ENCODE assay signal across 7 cellular contexts in genomic region chr19:6730153-6730804, GRCh38. TPM values are rescaled to one million over a fixed set of nuclear protein-coding genes. Genes with fewer than 3 reads are reported as not detected.
DNase-seq lines count a peak whose midpoint lies in the region; ATAC-seq lines count a peak whose summit lies in the region.

No MANE protein-coding gene starts in this region.

- H3K4me1 Mint-ChIP-seq in stimulated activated naive B cell treated with anti-CD40 and anti-IgM and Interleukin-4, amounts not matched to agents 10 μg/mL and 1 μg/mL and 100 μg/mL, for 72 hours = peaks cover 19 to 31% of the 10 kb centered on the region in 2 donors

- H3K27ac Mint-ChIP-seq in stimulated activated naive B cell treated with anti-CD40 and anti-IgM and Interleukin-4, amounts not matched to agents 10 μg/mL and 1 μg/mL and 100 μg/mL, for 72 hours = no peak overlapping the region

- intact Hi-C loops in left colon (cut with DNase I, micrococcal nuclease) = no loop called here

- no peak overlapping the region for H3K4me3 Mint-ChIP-seq in stimulated activated naive B cell treated with anti-CD40 and anti-IgM and Interleukin-4, amounts not matched to agents 10 μg/mL and 1 μg/mL and 100 μg/mL, for 72 hours

- peak; percentile 92 for ATAC-seq in left colon
- peak; percentile 50 to 54 for ATAC-seq in stimulated activated naive B cell treated with anti-CD40 and anti-IgM and Interleukin-4, amounts not matched to agents 10 μg/mL and 1 μg/mL and 100 μg/mL, for 72 hours (replicated peaks)
- ATAC-seq in GM18498 (IDR thresholded peaks at IDR 0.05; ENCODE audit: unreplicated experiment) = no peak
- ATAC-seq in GM18907 (IDR thresholded peaks at IDR 0.05; ENCODE audit: unreplicated experiment) = no peak

- no peaks in the 10 kb centered on the region for H3K27me3 Mint-ChIP-seq in stimulated activated naive B cell treated with anti-CD40 and anti-IgM and Interleukin-4, amounts not matched to agents 10 μg/mL and 1 μg/mL and 100 μg/mL, for 72 hours

- DNase-seq in MV-4-11 (lab: John Stamatoyannopoulos, UW) (peak; percentile 42), activated T-cell treated with anti-CD3 and anti-CD28 coated beads for 48 hours (ENCODE audit: low read depth) (peak; percentile 47), left colon (peak; percentile 93 to 96)
- no peak for DNase-seq in stimulated activated naive B cell treated with anti-CD40 and anti-IgM and Interleukin-4, amounts not matched to agents 10 μg/mL and 1 μg/mL and 100 μg/mL, for 72 hours
- no peak for DNase-seq in central memory CD4-positive, alpha-beta T cell

- no peaks in the 10 kb centered on the region for H3K9me3 Mint-ChIP-seq in stimulated activated naive B cell treated with anti-CD40 and anti-IgM and Interleukin-4, amounts not matched to agents 10 μg/mL and 1 μg/mL and 100 μg/mL, for 72 hours

- H3K36me3 Mint-ChIP-seq in stimulated activated naive B cell treated with anti-CD40 and anti-IgM and Interleukin-4, amounts not matched to agents 10 μg/mL and 1 μg/mL and 100 μg/mL, for 72 hours = peaks cover 20 to 47% of the 10 kb centered on the region in 2 donors

RNA-seq across cellular contexts. Expression of gene GPR108, which starts 7.1 kb away (rescaled TPM):
- 100 to 1,000 TPM; 124 to 128 TPM for total RNA-seq in left colon

RNA-seq across cellular contexts. Expression of gene TRIP10, which starts 9.2 kb away (rescaled TPM):
- 10 to 100 TPM; 73.6 to 73.9 TPM for total RNA-seq in left colon

RNA-seq across cellular contexts. Expression of gene C3, which starts 9.8 kb away (rescaled TPM):
- 100 to 1,000 TPM in 1 of 2 donors, 10 to 100 TPM in 1; 49.0 to 162 TPM for total RNA-seq in left colon

RNA-seq across cellular contexts. Expression of gene SH2D3A, which starts 37.0 kb away (rescaled TPM):
- 10 to 100 TPM; 46.7 to 52.1 TPM for total RNA-seq in left colon

RNA-seq across cellular contexts. Expression of gene VAV1, which starts 42.2 kb away (rescaled TPM):
- 1 to 10 TPM; 8.2 to 8.5 TPM for total RNA-seq in left colon

Comparison
In these comparisons a context has a peak if more than half of its experiments do, and no peak if none do; other contexts are left out.
1. DNase-seq: peak in MV-4-11 (single experiment), activated T-cell treated with anti-CD3 and anti-CD28 coated beads for 48 hours (single experiment) and left colon (2 of 2); none in stimulated activated naive B cell treated with anti-CD40 and anti-IgM and Interleukin-4, amounts not matched to agents 10 μg/mL and 1 μg/mL and 100 μg/mL, for 72 hours (single experiment) and central memory CD4-positive, alpha-beta T cell (single experiment).
2. ATAC-seq: peak in left colon (single experiment) and stimulated activated naive B cell treated with anti-CD40 and anti-IgM and Interleukin-4, amounts not matched to agents 10 μg/mL and 1 μg/mL and 100 μg/mL, for 72 hours (2 of 2); none in GM18498 (single experiment) and GM18907 (single experiment).